In genomic region chr11:86050310-86050709, GRCh38 we compare ENCODE assay signal across 17 cellular contexts. TPM values are rescaled to one million over a fixed set of nuclear protein-coding genes. Genes with fewer than 3 reads are reported as not detected.
DNase-seq lines count a peak whose midpoint lies in the region; ATAC-seq and TF ChIP-seq lines count a peak whose summit lies in the region.
"Had no signal": no experiment of that assay in that cellular context is flagged by ENCODE, and none has a peak within 500 bp of the region (broad histone marks: within the 10 kb centered on the region; RNA-seq: fewer than 3 reads in every experiment).

No MANE protein-coding gene starts in this region.

- H3K9me3 Mint-ChIP-seq in activated CD4-positive, alpha-beta T cell treated with anti-CD3 and anti-CD28 coated beads for 36 hours (ENCODE audit: low read depth): peaks cover 7% of the 10 kb centered on the region
- no peaks in the 10 kb centered on the region for H3K9me3 Mint-ChIP-seq in CD4-positive, alpha-beta T cell
- no peaks in the 10 kb centered on the region for H3K9me3 Mint-ChIP-seq in central memory CD8-positive, alpha-beta T cell

- H3K4me3 ChIP-seq in neutrophil (ENCODE audit: low read depth in 1 of 2, low read length in 1 of 2): no peak overlapping the region
- H3K4me3 ChIP-seq: GM12878 had no signal

- peaks cover 99 to 100% of the 10 kb centered on the region in 2 experiments for H3K4me1 ChIP-seq in neutrophil (ENCODE audit: control insufficient read depth in 1 of 2, insufficient read depth in 1 of 2, low read depth in 1 of 2, low read length in 1 of 2)

- intact Hi-C loops in activated CD4-positive, alpha-beta T cell treated with anti-CD3 and anti-CD28 coated beads for 36 hours (cut with DNase I, micrococcal nuclease): no loop called here
- intact Hi-C loops in CD4-positive, alpha-beta T cell (cut with DNase I, micrococcal nuclease): no loop called here

- H3K4me1 Mint-ChIP-seq in activated CD4-positive, alpha-beta T cell treated with anti-CD3 and anti-CD28 coated beads for 36 hours: peaks cover 97% of the 10 kb centered on the region
- peaks cover 90% of the 10 kb centered on the region for H3K4me1 Mint-ChIP-seq in CD4-positive, alpha-beta T cell (ENCODE audit: low read depth)
- H3K4me1 Mint-ChIP-seq in central memory CD8-positive, alpha-beta T cell: peaks cover 87% of the 10 kb centered on the region

- H3K27ac Mint-ChIP-seq in activated CD4-positive, alpha-beta T cell treated with anti-CD3 and anti-CD28 coated beads for 36 hours: peak overlapping the region; percentile 31
- peak overlapping the region; percentile 52 for H3K27ac Mint-ChIP-seq in CD4-positive, alpha-beta T cell
- H3K27ac Mint-ChIP-seq in central memory CD8-positive, alpha-beta T cell (ENCODE audit: low read depth): no peak overlapping the region

- no peaks in the 10 kb centered on the region for H3K27me3 ChIP-seq in CD4-positive, alpha-beta T cell (ENCODE audit: control insufficient read depth, insufficient read depth, low read length)
- H3K27me3 ChIP-seq in neutrophil: no peaks in the 10 kb centered on the region

- TF ChIP-seq CTCF in CD4-positive, alpha-beta T cell (IDR thresholded peaks at IDR 0.05): no peak
- TF ChIP-seq CTCF in neutrophil (IDR thresholded peaks at IDR 0.05): no peak

- CTCF ChIA-PET in activated CD4-positive, alpha-beta T cell treated with anti-CD3 and anti-CD28 coated beads for 36 hours (lab: Charles Lee): interaction anchor here (1.2 kb wide), 2 partner anchors 9 to 33 kb away, joined by 3 read pairs; no protein-coding TSS in a partner anchor
- CTCF ChIA-PET in CD4-positive, alpha-beta T cell (lab: Charles Lee): no interaction called here

- H3K27me3 Mint-ChIP-seq in activated CD4-positive, alpha-beta T cell treated with anti-CD3 and anti-CD28 coated beads for 36 hours: no peaks in the 10 kb centered on the region
- no peaks in the 10 kb centered on the region for H3K27me3 Mint-ChIP-seq in CD4-positive, alpha-beta T cell
- no peaks in the 10 kb centered on the region for H3K27me3 Mint-ChIP-seq in central memory CD8-positive, alpha-beta T cell

- DNase-seq in activated CD4-positive, alpha-beta T cell treated with anti-CD3 and anti-CD28 coated beads for 36 hours: no peak
- DNase-seq in activated CD4-positive, alpha-beta T cell treated with anti-CD3 and anti-CD28 coated beads for 48 hours: no peak
- no peak for DNase-seq in CD4-positive, alpha-beta T cell
- no peak for DNase-seq in central memory CD8-positive, alpha-beta T cell (ENCODE audit: low spot score in 2 of 2)
- DNase-seq in hepatic stellate cell (ENCODE audit: low spot score): no peak
- DNase-seq: DND-41; KG1; NCI-H1417 treated with DMSO at 0.1 percent for 48 hours; NCI-H1930; NCI-H69; NK-92 treated with Interleukin-12 subunit alpha and Interleukin-12 subunit beta, amount 100 ng/mL, for 24 hours had no signal

- H3K9me3 ChIP-seq in CD4-positive, alpha-beta T cell (ENCODE audit: control insufficient read depth, low read length): no peaks in the 10 kb centered on the region
- H3K9me3 ChIP-seq in neutrophil: no peaks in the 10 kb centered on the region

- no peak overlapping the region for H3K27ac ChIP-seq in CD4-positive, alpha-beta T cell (ENCODE audit: low read depth, low read length)
- peak overlapping the region; percentile 78 for H3K27ac ChIP-seq in neutrophil
- H3K27ac ChIP-seq: 22Rv1 had no signal

- POLR2A ChIA-PET in activated CD4-positive, alpha-beta T cell treated with anti-CD3 and anti-CD28 coated beads for 36 hours (lab: Charles Lee): interaction anchor here (0.6 kb wide), 1 partner anchor 133 kb away, joined by 3 read pairs; no protein-coding TSS in a partner anchor
- POLR2A ChIA-PET in CD4-positive, alpha-beta T cell (lab: Charles Lee): interaction anchor here (0.6 to 1.4 kb wide), 3 partner anchors 8 to 19 kb away, joined by 3 to 5 read pairs (median 3); partner anchors contain the start of gene PICALM

- peaks cover 34% of the 10 kb centered on the region for H3K36me3 Mint-ChIP-seq in activated CD4-positive, alpha-beta T cell treated with anti-CD3 and anti-CD28 coated beads for 36 hours (ENCODE audit: low read depth)
- H3K36me3 Mint-ChIP-seq in CD4-positive, alpha-beta T cell (ENCODE audit: low read depth): no peaks in the 10 kb centered on the region
- peaks cover 19% of the 10 kb centered on the region for H3K36me3 Mint-ChIP-seq in central memory CD8-positive, alpha-beta T cell (ENCODE audit: insufficient read depth)

- H3K36me3 ChIP-seq in neutrophil: no peaks in the 10 kb centered on the region

- no peak overlapping the region for H3K4me3 Mint-ChIP-seq in activated CD4-positive, alpha-beta T cell treated with anti-CD3 and anti-CD28 coated beads for 36 hours
- peak overlapping the region; percentile 8 for H3K4me3 Mint-ChIP-seq in CD4-positive, alpha-beta T cell
- H3K4me3 Mint-ChIP-seq in central memory CD8-positive, alpha-beta T cell: peak overlapping the region; percentile 66

- ATAC-seq in activated CD4-positive, alpha-beta T cell treated with anti-CD3 and anti-CD28 coated beads for 36 hours: no peak
- ATAC-seq in CD4-positive, alpha-beta T cell (ENCODE audit: poor library complexity): no peak
- ATAC-seq in central memory CD8-positive, alpha-beta T cell (replicated peaks; ENCODE audit: extremely low read depth, poor library complexity, severe bottlenecking): no peak
- ATAC-seq in GM21390 (IDR thresholded peaks at IDR 0.05; ENCODE audit: unreplicated experiment) (no peak), GM18868 (IDR thresholded peaks at IDR 0.05; ENCODE audit: unreplicated experiment) (no peak)
- ATAC-seq: GM12878, HepG2 had no signal

RNA-seq across cellular contexts. Expression of gene PICALM, which starts 18.6 kb away (rescaled TPM):
- 10 to 100 TPM; 63.8 to 88.3 TPM for total RNA-seq in activated CD4-positive, alpha-beta T cell treated with anti-CD3 and anti-CD28 coated beads for 36 hours
- 10 to 100 TPM; 73.3 to 77.3 TPM for total RNA-seq in CD4-positive, alpha-beta T cell
